ENCODE assay signal across 25 cellular contexts in the genomic region with DNA sequence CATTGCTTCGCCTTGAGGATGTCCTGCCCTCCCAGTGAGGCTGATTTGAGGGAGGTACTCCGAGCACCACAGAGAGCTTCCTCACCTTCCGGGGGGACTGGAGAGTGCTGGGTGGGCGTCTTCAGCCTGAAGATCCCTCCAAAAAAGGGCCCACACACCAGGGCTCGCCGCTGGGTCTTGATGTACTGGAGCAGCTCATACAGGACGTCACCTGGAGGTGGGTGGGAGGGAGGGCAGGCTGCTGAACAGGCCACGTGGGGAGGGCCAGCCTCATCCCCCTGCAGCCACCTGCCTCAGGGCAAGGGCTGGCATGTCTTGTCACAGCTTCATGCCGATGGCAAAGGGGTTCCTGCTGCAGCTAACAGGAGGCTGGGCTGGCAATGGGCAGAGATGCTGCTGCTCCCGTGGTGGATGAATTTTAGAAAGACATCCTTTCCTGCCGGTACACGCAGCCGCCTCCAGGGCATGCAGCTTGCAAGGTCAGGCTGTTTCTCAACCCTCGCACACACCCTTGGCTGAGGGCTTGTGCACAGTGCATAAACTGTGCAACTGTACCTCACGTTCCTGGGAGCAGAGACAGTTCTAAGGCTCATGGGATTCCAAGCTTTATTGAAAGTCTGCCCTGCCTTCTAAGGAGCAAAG. TPM values are rescaled to one million over a fixed set of nuclear protein-coding genes. Genes with fewer than 3 reads are reported as not detected.
DNase-seq lines count a peak whose midpoint lies in the region; ATAC-seq and TF ChIP-seq lines count a peak whose summit lies in the region.
"Had no signal": no experiment of that assay in that cellular context is flagged by ENCODE, and none has a peak within 500 bp of the region (broad histone marks: within the 10 kb centered on the region; RNA-seq: fewer than 3 reads in every experiment).

No MANE protein-coding gene starts in this region.

- H3K4me1 Mint-ChIP-seq in activated naive CD8-positive, alpha-beta T cell treated with anti-CD3 and anti-CD28 coated beads for 36 hours: no peaks in the 10 kb centered on the region

- H3K4me3 ChIP-seq in BE2C (ENCODE audit: low read depth, low read length): no peak overlapping the region
- H3K4me3 ChIP-seq: BLaER1, dorsolateral prefrontal cortex, gastroesophageal sphincter, GM23338, neural progenitor cell, smooth muscle cell had no signal

- no peaks in the 10 kb centered on the region for H3K9me3 ChIP-seq in BE2C
- H3K9me3 ChIP-seq: BLaER1, gastroesophageal sphincter had no signal

- no peak overlapping the region for H3K27ac Mint-ChIP-seq in activated naive CD8-positive, alpha-beta T cell treated with anti-CD3 and anti-CD28 coated beads for 36 hours
- H3K27ac Mint-ChIP-seq: activated T-helper 2 cell treated with anti-CD3 and anti-CD28 coated beads, Interferon-gamma antibody, Interleukin-2, Interleukin-4, amounts not matched to agents 10 μg/mL and 5 μg/mL and 100 μg/mL, durations not matched to agents 14 hours and 24 hours and 36 hours; GM23338 had no signal

- H3K9me3 Mint-ChIP-seq in activated naive CD8-positive, alpha-beta T cell treated with anti-CD3 and anti-CD28 coated beads for 36 hours: no peaks in the 10 kb centered on the region
- H3K9me3 Mint-ChIP-seq: activated T-helper 2 cell treated with anti-CD3 and anti-CD28 coated beads, Interferon-gamma antibody, Interleukin-2, Interleukin-4, amounts not matched to agents 10 μg/mL and 5 μg/mL and 100 μg/mL, durations not matched to agents 14 hours and 24 hours and 36 hours; GM23338; neural progenitor cell had no signal

- H3K4me1 ChIP-seq in BE2C: no peaks in the 10 kb centered on the region
- H3K4me1 ChIP-seq: gastroesophageal sphincter, neural progenitor cell had no signal

- intact Hi-C loops in left ventricle myocardium superior (cut with micrococcal nuclease): no loop called here

- H3K4me3 Mint-ChIP-seq in activated naive CD8-positive, alpha-beta T cell treated with anti-CD3 and anti-CD28 coated beads for 36 hours: no peak overlapping the region
- H3K4me3 Mint-ChIP-seq: GM23338, neural progenitor cell had no signal

- ATAC-seq in esophagus mucosa (peak; percentile 88), left ventricle myocardium superior (no peak)
- ATAC-seq: gastroesophageal sphincter, GM23338 had no signal

- DNase-seq in BE2C (peak; percentile 25), EH (ENCODE audit: low read depth) (peak; percentile 60), NCI-H69 (lab: John Stamatoyannopoulos, UW) (peak; percentile 68), Ammon's horn (ENCODE audit: low spot score) (no peak), left ventricle myocardium superior (no peak)
- no peak for DNase-seq in activated naive CD8-positive, alpha-beta T cell treated with anti-CD3 and anti-CD28 coated beads for 36 hours
- DNase-seq in activated CD4-positive, alpha-beta T cell treated with anti-CD3 and anti-CD28 coated beads for 1 hour: no peak
- DNase-seq: activated CD4-positive, CD25-positive, alpha-beta regulatory T cell; amniotic stem cell; dorsolateral prefrontal cortex; erythroblast; GF-D8; NCI-H2081; stimulated activated CD4-positive, alpha-beta T cell treated with anti-CD3 and anti-CD28 coated beads, Interleukin-4, amount 100 ng/mL, for 1 hour had no signal

- TF ChIP-seq CTCF in BE2C (IDR thresholded peaks at IDR 0.05; ENCODE audit: low read depth, low read length): no peak

- no peaks in the 10 kb centered on the region for H3K36me3 Mint-ChIP-seq in activated naive CD8-positive, alpha-beta T cell treated with anti-CD3 and anti-CD28 coated beads for 36 hours
- H3K36me3 Mint-ChIP-seq: neural progenitor cell had no signal

- H3K27me3 Mint-ChIP-seq in activated naive CD8-positive, alpha-beta T cell treated with anti-CD3 and anti-CD28 coated beads for 36 hours: no peaks in the 10 kb centered on the region

- H3K36me3 ChIP-seq in BE2C: no peaks in the 10 kb centered on the region
- H3K36me3 ChIP-seq: BLaER1, gastroesophageal sphincter, neural progenitor cell had no signal

- no peaks in the 10 kb centered on the region for H3K27me3 ChIP-seq in BE2C
- H3K27me3 ChIP-seq: BLaER1, dorsolateral prefrontal cortex, gastroesophageal sphincter, neural progenitor cell had no signal

RNA-seq across cellular contexts. Expression of gene ETV7, which starts 14.0 kb away (rescaled TPM):
- 0.52 TPM for polyA plus RNA-seq in BE2C (2012; ENCODE audit: insufficient read depth, insufficient read length, low read depth)
- total RNA-seq in esophagus mucosa (2.1 TPM), left ventricle myocardium superior (0.15 TPM)
- 1 to 10 TPM; 2.8 to 3.1 TPM for total RNA-seq in activated naive CD8-positive, alpha-beta T cell treated with anti-CD3 and anti-CD28 coated beads for 36 hours
- total RNA-seq: OCI-LY7, SK-MEL-5, smooth muscle cell had no signal

RNA-seq across cellular contexts. Expression of gene BNIP5, which starts 36.8 kb away (rescaled TPM):
- 0.15 TPM for polyA plus RNA-seq in BE2C (2012; ENCODE audit: insufficient read depth, insufficient read length, low read depth)
- total RNA-seq in esophagus mucosa: not detected
- not detected for total RNA-seq in activated naive CD8-positive, alpha-beta T cell treated with anti-CD3 and anti-CD28 coated beads for 36 hours
- not detected for total RNA-seq in left ventricle myocardium superior
- total RNA-seq: activated T-helper 2 cell treated with anti-CD3 and anti-CD28 coated beads, Interferon-gamma antibody, Interleukin-2, Interleukin-4, amounts not matched to agents 10 μg/mL and 5 μg/mL and 100 μg/mL, durations not matched to agents 14 hours and 24 hours and 36 hours; cardiac septum; gastroesophageal sphincter; GM23338; OCI-LY7; SK-MEL-5; smooth muscle cell; urinary bladder had no signal
- polyA plus RNA-seq: GM23338, smooth muscle cell, urinary bladder had no signal

Comparison
In these comparisons a context has a peak if more than half of its experiments do, and no peak if none do; other contexts are left out.
1. DNase-seq: peak in BE2C (single experiment), EH (single experiment) and NCI-H69 (single experiment); none in Ammon's horn (single experiment), activated naive CD8-positive, alpha-beta T cell treated with anti-CD3 and anti-CD28 coated beads for 36 hours (single experiment), activated CD4-positive, alpha-beta T cell treated with anti-CD3 and anti-CD28 coated beads for 1 hour (single experiment) and left ventricle myocardium superior (single experiment).